Comparison of ENCODE assay signal across 2 cellular contexts in the genomic region with DNA sequence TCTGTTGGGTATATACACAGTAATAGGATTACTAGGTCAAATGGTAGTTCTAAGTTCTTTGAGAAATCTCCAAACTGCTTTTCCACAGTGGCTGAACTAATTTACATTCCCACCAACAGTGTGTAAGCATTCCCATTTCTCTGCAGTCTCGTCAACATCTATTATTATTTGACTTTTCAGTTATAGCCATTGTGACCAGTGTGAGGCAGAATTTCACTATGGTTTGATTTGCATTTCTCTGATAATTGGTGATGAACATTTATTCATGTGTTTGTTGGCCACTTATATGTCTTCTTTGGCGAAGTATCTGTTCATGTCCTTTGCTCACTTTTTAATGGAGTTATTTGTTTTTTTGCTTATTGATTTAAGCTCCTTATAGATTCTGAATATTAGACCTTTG.
TF ChIP-seq lines count a peak whose summit lies in the region.

No MANE protein-coding gene starts in this region.

TF ChIP-seq in SK-N-SH, 30 proteins besides CTCF, POLR2A, EP300 and RAD21 (continued from another document):
- TF ChIP-seq CHD2 (IDR thresholded peaks at IDR 0.05; ENCODE audit: low read length, partially characterized antibody): no peak
- TF ChIP-seq RXRA (IDR thresholded peaks at IDR 0.05; ENCODE audit: borderline replicate concordance, low read depth): no peak
- TF ChIP-seq SMC3 (IDR thresholded peaks at IDR 0.05; ENCODE audit: low read depth, low read length): no peak

TF ChIP-seq in SK-N-SH treated with all-trans-retinoic acid at 6 μM for 48 hours, 23 proteins besides CTCF, POLR2A, EP300 and RAD21 (continued from another document):
- TF ChIP-seq, protein P1, sequence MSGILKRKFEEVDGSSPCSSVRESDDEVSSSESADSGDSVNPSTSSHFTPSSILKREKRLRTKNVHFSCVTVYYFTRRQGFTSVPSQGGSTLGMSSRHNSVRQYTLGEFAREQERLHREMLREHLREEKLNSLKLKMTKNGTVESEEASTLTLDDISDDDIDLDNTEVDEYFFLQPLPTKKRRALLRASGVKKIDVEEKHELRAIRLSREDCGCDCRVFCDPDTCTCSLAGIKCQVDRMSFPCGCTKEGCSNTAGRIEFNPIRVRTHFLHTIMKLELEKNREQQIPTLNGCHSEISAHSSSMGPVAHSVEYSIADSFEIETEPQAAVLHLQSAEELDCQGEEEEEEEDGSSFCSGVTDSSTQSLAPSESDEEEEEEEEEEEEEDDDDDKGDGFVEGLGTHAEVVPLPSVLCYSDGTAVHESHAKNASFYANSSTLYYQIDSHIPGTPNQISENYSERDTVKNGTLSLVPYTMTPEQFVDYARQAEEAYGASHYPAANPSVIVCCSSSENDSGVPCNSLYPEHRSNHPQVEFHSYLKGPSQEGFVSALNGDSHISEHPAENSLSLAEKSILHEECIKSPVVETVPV (CRISPR knock-in tag; IDR thresholded peaks at IDR 0.05): no peak
- no peak for TF ChIP-seq CSDC2 (CRISPR knock-in tag; IDR thresholded peaks at IDR 0.05)
- TF ChIP-seq, protein P2, sequence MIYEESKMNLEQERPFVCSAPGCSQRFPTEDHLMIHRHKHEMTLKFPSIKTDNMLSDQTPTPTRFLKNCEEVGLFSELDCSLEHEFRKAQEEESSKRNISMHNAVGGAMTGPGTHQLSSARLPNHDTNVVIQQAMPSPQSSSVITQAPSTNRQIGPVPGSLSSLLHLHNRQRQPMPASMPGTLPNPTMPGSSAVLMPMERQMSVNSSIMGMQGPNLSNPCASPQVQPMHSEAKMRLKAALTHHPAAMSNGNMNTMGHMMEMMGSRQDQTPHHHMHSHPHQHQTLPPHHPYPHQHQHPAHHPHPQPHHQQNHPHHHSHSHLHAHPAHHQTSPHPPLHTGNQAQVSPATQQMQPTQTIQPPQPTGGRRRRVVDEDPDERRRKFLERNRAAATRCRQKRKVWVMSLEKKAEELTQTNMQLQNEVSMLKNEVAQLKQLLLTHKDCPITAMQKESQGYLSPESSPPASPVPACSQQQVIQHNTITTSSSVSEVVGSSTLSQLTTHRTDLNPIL (CRISPR knock-in tag; IDR thresholded peaks at IDR 0.05; ENCODE audit: low read depth): no peak
- no peak for TF ChIP-seq OSR1 (CRISPR knock-in tag; IDR thresholded peaks at IDR 0.05)
- TF ChIP-seq TCF4 (CRISPR knock-in tag; IDR thresholded peaks at IDR 0.05; ENCODE audit: borderline replicate concordance): no peak
- TF ChIP-seq, protein P3, sequence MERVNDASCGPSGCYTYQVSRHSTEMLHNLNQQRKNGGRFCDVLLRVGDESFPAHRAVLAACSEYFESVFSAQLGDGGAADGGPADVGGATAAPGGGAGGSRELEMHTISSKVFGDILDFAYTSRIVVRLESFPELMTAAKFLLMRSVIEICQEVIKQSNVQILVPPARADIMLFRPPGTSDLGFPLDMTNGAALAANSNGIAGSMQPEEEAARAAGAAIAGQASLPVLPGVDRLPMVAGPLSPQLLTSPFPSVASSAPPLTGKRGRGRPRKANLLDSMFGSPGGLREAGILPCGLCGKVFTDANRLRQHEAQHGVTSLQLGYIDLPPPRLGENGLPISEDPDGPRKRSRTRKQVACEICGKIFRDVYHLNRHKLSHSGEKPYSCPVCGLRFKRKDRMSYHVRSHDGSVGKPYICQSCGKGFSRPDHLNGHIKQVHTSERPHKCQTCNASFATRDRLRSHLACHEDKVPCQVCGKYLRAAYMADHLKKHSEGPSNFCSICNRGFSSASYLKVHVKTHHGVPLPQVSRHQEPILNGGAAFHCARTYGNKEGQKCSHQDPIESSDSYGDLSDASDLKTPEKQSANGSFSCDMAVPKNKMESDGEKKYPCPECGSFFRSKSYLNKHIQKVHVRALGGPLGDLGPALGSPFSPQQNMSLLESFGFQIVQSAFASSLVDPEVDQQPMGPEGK (CRISPR knock-in tag; IDR thresholded peaks at IDR 0.05; ENCODE audit: borderline replicate concordance): no peak
- no peak for TF ChIP-seq ZFP3 (CRISPR knock-in tag; IDR thresholded peaks at IDR 0.05)
